ENCODE assay signal across 9 cellular contexts in genomic region chr11:46920709-46921108, GRCh38. TPM values are rescaled to one million over a fixed set of nuclear protein-coding genes. Genes with fewer than 3 reads are reported as not detected.
DNase-seq lines count a peak whose midpoint lies in the region; ATAC-seq and TF ChIP-seq lines count a peak whose summit lies in the region.
"Had no signal": no experiment of that assay in that cellular context is flagged by ENCODE, and none has a peak within 500 bp of the region (broad histone marks: within the 10 kb centered on the region; RNA-seq: fewer than 3 reads in every experiment).

No MANE protein-coding gene starts in this region.

- TF ChIP-seq CTCF in HFFc6 (IDR thresholded peaks at IDR 0.05) (no peak), cardiac fibroblast (IDR thresholded peaks at IDR 0.05; ENCODE audit: low read depth, low read length) (no peak)

- H3K9ac ChIP-seq in subcutaneous abdominal adipose tissue (ENCODE audit: low read length in 5 of 5) = no peak overlapping the region

- peaks cover 16% of the 10 kb centered on the region for H3K27me3 Mint-ChIP-seq in HFFc6 (ENCODE audit: insufficient read depth)

- H3K36me3 ChIP-seq in subcutaneous abdominal adipose tissue (ENCODE audit: control insufficient read depth in 5 of 5, insufficient read depth in 5 of 5, low read length in 5 of 5) = no peaks in the 10 kb centered on the region

- H3K27me3 ChIP-seq in subcutaneous abdominal adipose tissue (ENCODE audit: control insufficient read depth in 5 of 5, insufficient read depth in 4 of 5, low read length in 5 of 5) = peaks cover 7 to 26% (median 17%) of the 10 kb centered on the region in 5 donors

- H3K4me1 ChIP-seq in subcutaneous abdominal adipose tissue (ENCODE audit: control insufficient read depth in 5 of 5, insufficient read depth in 5 of 5, low read length in 5 of 5) = peaks cover 0 to 34% (median 24%) of the 10 kb centered on the region in 5 donors

- H3K36me3 Mint-ChIP-seq in HFFc6 (ENCODE audit: low read depth) = no peaks in the 10 kb centered on the region

- DNase-seq in HFFc6 (peak; percentile 99), cardiac fibroblast (ENCODE audit: low read depth in 2 of 2) (peak; percentile 88 to 98), kidney tubule cell (ENCODE audit: low spot score) (peak; percentile 99), D341Med (ENCODE audit: low spot score) (no peak), NCI-H1436 (lab: John Stamatoyannopoulos, UW) (no peak), NCI-H146 (lab: John Stamatoyannopoulos, UW) (no peak)
- DNase-seq: NCI-H2081 had no signal

- H3K4me3 ChIP-seq in cardiac fibroblast (replicated peaks in 1 of 2; ENCODE audit: low read depth in 2 of 2, low read length in 2 of 2) (no peak overlapping the region), subcutaneous abdominal adipose tissue (ENCODE audit: low read depth in 1 of 5, low read length in 5 of 5) (no peak overlapping the region)

- peak overlapping the region; percentile 44 for H3K27ac ChIP-seq in subcutaneous abdominal adipose tissue (ENCODE audit: low read depth, low read length)

- peaks cover 42% of the 10 kb centered on the region for H3K4me1 Mint-ChIP-seq in HFFc6 (ENCODE audit: low read depth)

- no peaks in the 10 kb centered on the region for H3K9me3 Mint-ChIP-seq in HFFc6

- H3K4me3 Mint-ChIP-seq in HFFc6 = peak overlapping the region; percentile 80; the same call in 1 of the 2 replicates

- ATAC-seq in GM21526 (IDR thresholded peaks at IDR 0.05; ENCODE audit: low FRiP score, unreplicated experiment) = no peak

- H3K9me3 ChIP-seq in subcutaneous abdominal adipose tissue (ENCODE audit: control insufficient read depth in 5 of 5, low read length in 5 of 5) = no peaks in the 10 kb centered on the region

- peak overlapping the region; percentile 91 for H3K27ac Mint-ChIP-seq in HFFc6

RNA-seq across cellular contexts. Expression of gene LRP4, which starts 2.4 kb away (rescaled TPM):
- total RNA-seq in HFFc6 (2021; fragmentation: NEBNext Ultra II Directional; extraction: Animal tissue kit (Norgen Biotek cat#: 25700)) = 1 to 10 TPM; 1.4 to 2.1 (median 1.8) TPM

RNA-seq across cellular contexts. Expression of gene CSTPP1, which starts 15.9 kb away (rescaled TPM):
- 10 to 100 TPM; 19.4 to 29.2 (median 27.1) TPM for total RNA-seq in HFFc6 (2021; fragmentation: NEBNext Ultra II Directional; extraction: Animal tissue kit (Norgen Biotek cat#: 25700))

Comparison
In these comparisons a context has a peak if more than half of its experiments do, and no peak if none do; other contexts are left out.
1. DNase-seq: peak in HFFc6 (single experiment), cardiac fibroblast (2 of 2) and kidney tubule cell (single experiment); none in D341Med (single experiment), NCI-H1436 (single experiment) and NCI-H146 (single experiment).